Comparison of ENCODE assay signal across 2 cellular contexts in the genomic region with DNA sequence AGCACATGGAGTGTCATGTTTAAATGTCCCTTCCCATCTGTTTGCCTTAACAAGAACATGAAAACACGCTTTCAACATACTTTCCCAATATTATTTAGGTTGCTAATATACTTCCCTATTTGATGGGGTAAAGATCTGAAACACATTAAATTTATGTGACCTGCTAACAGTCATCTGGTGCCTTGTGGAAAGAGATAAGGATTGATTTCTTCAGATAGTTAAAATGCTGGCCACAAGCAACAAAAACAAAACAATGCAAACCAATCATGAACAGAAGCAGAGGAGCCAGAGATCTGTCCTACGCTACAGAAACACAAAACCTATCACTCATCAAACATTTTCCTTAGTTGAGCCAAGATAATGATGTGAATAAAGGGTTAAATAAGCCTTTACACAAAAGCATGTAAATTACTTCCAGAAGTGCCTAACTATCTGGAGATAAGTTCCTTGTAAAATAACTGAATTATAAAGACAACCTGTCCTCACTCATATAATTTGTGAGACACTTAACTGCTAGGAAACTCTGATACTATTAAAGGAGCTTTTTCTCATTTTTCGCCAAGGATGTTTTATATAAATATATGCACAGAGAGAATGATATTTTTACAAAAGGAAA.
TF ChIP-seq lines count a peak whose summit lies in the region.

No MANE protein-coding gene starts in this region.

TF ChIP-seq in HEK293, 187 proteins besides CTCF, POLR2A, EP300 and RAD21 (continued from another document and continues in another):
- TF ChIP-seq, protein P1, sequence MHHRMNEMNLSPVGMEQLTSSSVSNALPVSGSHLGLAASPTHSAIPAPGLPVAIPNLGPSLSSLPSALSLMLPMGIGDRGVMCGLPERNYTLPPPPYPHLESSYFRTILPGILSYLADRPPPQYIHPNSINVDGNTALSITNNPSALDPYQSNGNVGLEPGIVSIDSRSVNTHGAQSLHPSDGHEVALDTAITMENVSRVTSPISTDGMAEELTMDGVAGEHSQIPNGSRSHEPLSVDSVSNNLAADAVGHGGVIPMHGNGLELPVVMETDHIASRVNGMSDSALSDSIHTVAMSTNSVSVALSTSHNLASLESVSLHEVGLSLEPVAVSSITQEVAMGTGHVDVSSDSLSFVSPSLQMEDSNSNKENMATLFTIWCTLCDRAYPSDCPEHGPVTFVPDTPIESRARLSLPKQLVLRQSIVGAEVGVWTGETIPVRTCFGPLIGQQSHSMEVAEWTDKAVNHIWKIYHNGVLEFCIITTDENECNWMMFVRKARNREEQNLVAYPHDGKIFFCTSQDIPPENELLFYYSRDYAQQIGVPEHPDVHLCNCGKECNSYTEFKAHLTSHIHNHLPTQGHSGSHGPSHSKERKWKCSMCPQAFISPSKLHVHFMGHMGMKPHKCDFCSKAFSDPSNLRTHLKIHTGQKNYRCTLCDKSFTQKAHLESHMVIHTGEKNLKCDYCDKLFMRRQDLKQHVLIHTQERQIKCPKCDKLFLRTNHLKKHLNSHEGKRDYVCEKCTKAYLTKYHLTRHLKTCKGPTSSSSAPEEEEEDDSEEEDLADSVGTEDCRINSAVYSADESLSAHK (tag by site-specific recombination; IDR thresholded peaks at IDR 0.05): peak; percentile 76
- TF ChIP-seq, protein P2, sequence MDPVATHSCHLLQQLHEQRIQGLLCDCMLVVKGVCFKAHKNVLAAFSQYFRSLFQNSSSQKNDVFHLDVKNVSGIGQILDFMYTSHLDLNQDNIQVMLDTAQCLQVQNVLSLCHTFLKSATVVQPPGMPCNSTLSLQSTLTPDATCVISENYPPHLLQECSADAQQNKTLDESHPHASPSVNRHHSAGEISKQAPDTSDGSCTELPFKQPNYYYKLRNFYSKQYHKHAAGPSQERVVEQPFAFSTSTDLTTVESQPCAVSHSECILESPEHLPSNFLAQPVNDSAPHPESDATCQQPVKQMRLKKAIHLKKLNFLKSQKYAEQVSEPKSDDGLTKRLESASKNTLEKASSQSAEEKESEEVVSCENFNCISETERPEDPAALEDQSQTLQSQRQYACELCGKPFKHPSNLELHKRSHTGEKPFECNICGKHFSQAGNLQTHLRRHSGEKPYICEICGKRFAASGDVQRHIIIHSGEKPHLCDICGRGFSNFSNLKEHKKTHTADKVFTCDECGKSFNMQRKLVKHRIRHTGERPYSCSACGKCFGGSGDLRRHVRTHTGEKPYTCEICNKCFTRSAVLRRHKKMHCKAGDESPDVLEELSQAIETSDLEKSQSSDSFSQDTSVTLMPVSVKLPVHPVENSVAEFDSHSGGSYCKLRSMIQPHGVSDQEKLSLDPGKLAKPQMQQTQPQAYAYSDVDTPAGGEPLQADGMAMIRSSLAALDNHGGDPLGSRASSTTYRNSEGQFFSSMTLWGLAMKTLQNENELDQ (tag by site-specific recombination; IDR thresholded peaks at IDR 0.05; ENCODE audit: low read depth): no peak
- TF ChIP-seq EGR2 (tag by site-specific recombination; IDR thresholded peaks at IDR 0.05; ENCODE audit: low read depth) (no peak), KLF8 (tag by site-specific recombination; IDR thresholded peaks at IDR 0.05) (no peak), ZNF530 (tag by site-specific recombination; IDR thresholded peaks at IDR 0.05; ENCODE audit: low read depth) (no peak), SETDB1 (IDR thresholded peaks at IDR 0.05; ENCODE audit: insufficient read length, low read length) (no peak), ZNF843 (tag by site-specific recombination; IDR thresholded peaks at IDR 0.05) (peak; percentile 92), ZNF169 (tag by site-specific recombination; IDR thresholded peaks at IDR 0.05) (no peak), ZFP37 (tag by site-specific recombination; IDR thresholded peaks at IDR 0.05) (no peak), FEZF1 (tag by site-specific recombination; IDR thresholded peaks at IDR 0.05) (peak; percentile 96), ZNF184 (tag by site-specific recombination; IDR thresholded peaks at IDR 0.05) (no peak), ZFP41 (tag by site-specific recombination; IDR thresholded peaks at IDR 0.05; ENCODE audit: borderline replicate concordance) (no peak), IKZF3 (tag by site-specific recombination; IDR thresholded peaks at IDR 0.05) (peak; percentile 52; the same call in 1 of the 2 replicates), TCF7L2 (IDR thresholded peaks at IDR 0.05; ENCODE audit: borderline replicate concordance, low read depth, low read length) (no peak), ZNF792 (tag by site-specific recombination; IDR thresholded peaks at IDR 0.05) (no peak), ZNF629 (tag by site-specific recombination; IDR thresholded peaks at IDR 0.05) (0 out of 2 replicates have a peak, but pooled peaks have one; percentile 17), ZNF768 (tag by site-specific recombination; IDR thresholded peaks at IDR 0.05) (no peak), OVOL3 (tag by site-specific recombination; IDR thresholded peaks at IDR 0.05) (0 out of 2 replicates have a peak, but pooled peaks have one; percentile 61), ZXDB (tag by site-specific recombination; IDR thresholded peaks at IDR 0.05) (peak; percentile 72), ZNF214 (tag by site-specific recombination; IDR thresholded peaks at IDR 0.05; ENCODE audit: borderline replicate concordance) (no peak)
- TF ChIP-seq, protein P3, sequence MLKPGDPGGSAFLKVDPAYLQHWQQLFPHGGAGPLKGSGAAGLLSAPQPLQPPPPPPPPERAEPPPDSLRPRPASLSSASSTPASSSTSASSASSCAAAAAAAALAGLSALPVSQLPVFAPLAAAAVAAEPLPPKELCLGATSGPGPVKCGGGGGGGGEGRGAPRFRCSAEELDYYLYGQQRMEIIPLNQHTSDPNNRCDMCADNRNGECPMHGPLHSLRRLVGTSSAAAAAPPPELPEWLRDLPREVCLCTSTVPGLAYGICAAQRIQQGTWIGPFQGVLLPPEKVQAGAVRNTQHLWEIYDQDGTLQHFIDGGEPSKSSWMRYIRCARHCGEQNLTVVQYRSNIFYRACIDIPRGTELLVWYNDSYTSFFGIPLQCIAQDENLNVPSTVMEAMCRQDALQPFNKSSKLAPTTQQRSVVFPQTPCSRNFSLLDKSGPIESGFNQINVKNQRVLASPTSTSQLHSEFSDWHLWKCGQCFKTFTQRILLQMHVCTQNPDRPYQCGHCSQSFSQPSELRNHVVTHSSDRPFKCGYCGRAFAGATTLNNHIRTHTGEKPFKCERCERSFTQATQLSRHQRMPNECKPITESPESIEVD (tag by site-specific recombination; IDR thresholded peaks at IDR 0.05): peak; percentile 97
- TF ChIP-seq, protein P4, sequence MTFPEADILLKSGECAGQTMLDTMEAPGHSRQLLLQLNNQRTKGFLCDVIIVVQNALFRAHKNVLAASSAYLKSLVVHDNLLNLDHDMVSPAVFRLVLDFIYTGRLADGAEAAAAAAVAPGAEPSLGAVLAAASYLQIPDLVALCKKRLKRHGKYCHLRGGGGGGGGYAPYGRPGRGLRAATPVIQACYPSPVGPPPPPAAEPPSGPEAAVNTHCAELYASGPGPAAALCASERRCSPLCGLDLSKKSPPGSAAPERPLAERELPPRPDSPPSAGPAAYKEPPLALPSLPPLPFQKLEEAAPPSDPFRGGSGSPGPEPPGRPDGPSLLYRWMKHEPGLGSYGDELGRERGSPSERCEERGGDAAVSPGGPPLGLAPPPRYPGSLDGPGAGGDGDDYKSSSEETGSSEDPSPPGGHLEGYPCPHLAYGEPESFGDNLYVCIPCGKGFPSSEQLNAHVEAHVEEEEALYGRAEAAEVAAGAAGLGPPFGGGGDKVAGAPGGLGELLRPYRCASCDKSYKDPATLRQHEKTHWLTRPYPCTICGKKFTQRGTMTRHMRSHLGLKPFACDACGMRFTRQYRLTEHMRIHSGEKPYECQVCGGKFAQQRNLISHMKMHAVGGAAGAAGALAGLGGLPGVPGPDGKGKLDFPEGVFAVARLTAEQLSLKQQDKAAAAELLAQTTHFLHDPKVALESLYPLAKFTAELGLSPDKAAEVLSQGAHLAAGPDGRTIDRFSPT (tag by site-specific recombination; IDR thresholded peaks at IDR 0.05): no peak

TF ChIP-seq in SK-N-SH treated with all-trans-retinoic acid at 6 μM for 48 hours, 23 proteins besides CTCF, POLR2A, EP300 and RAD21 (continued from another document):
- TF ChIP-seq, protein P5, sequence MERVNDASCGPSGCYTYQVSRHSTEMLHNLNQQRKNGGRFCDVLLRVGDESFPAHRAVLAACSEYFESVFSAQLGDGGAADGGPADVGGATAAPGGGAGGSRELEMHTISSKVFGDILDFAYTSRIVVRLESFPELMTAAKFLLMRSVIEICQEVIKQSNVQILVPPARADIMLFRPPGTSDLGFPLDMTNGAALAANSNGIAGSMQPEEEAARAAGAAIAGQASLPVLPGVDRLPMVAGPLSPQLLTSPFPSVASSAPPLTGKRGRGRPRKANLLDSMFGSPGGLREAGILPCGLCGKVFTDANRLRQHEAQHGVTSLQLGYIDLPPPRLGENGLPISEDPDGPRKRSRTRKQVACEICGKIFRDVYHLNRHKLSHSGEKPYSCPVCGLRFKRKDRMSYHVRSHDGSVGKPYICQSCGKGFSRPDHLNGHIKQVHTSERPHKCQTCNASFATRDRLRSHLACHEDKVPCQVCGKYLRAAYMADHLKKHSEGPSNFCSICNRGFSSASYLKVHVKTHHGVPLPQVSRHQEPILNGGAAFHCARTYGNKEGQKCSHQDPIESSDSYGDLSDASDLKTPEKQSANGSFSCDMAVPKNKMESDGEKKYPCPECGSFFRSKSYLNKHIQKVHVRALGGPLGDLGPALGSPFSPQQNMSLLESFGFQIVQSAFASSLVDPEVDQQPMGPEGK (CRISPR knock-in tag; IDR thresholded peaks at IDR 0.05; ENCODE audit: borderline replicate concordance): no peak
- TF ChIP-seq TCF4 (CRISPR knock-in tag; IDR thresholded peaks at IDR 0.05; ENCODE audit: borderline replicate concordance) (peak; percentile 86; the same call in 1 of the 2 replicates), CSDC2 (CRISPR knock-in tag; IDR thresholded peaks at IDR 0.05) (no peak), ZFP30 (CRISPR knock-in tag; IDR thresholded peaks at IDR 0.05) (no peak), ZFP3 (CRISPR knock-in tag; IDR thresholded peaks at IDR 0.05) (no peak), ZC3H10 (CRISPR knock-in tag; IDR thresholded peaks at IDR 0.05) (no peak), ESRRG (CRISPR knock-in tag; IDR thresholded peaks at IDR 0.05) (0 out of 2 replicates have a peak, but pooled peaks have one; percentile 40), SNAI2 (CRISPR knock-in tag; IDR thresholded peaks at IDR 0.05) (no peak), RARB (CRISPR knock-in tag; IDR thresholded peaks at IDR 0.05) (no peak), ZNF8 (CRISPR knock-in tag; IDR thresholded peaks at IDR 0.05) (no peak), ZNF70 (CRISPR knock-in tag; IDR thresholded peaks at IDR 0.05) (no peak), ZNF565 (CRISPR knock-in tag; conservative IDR thresholded peaks at IDR 0.05; ENCODE audit: low read depth) (no peak), PPARA (CRISPR knock-in tag; IDR thresholded peaks at IDR 0.05; ENCODE audit: borderline replicate concordance) (no peak)
- TF ChIP-seq, protein P6, sequence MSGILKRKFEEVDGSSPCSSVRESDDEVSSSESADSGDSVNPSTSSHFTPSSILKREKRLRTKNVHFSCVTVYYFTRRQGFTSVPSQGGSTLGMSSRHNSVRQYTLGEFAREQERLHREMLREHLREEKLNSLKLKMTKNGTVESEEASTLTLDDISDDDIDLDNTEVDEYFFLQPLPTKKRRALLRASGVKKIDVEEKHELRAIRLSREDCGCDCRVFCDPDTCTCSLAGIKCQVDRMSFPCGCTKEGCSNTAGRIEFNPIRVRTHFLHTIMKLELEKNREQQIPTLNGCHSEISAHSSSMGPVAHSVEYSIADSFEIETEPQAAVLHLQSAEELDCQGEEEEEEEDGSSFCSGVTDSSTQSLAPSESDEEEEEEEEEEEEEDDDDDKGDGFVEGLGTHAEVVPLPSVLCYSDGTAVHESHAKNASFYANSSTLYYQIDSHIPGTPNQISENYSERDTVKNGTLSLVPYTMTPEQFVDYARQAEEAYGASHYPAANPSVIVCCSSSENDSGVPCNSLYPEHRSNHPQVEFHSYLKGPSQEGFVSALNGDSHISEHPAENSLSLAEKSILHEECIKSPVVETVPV (CRISPR knock-in tag; IDR thresholded peaks at IDR 0.05): no peak
- TF ChIP-seq, protein P7, sequence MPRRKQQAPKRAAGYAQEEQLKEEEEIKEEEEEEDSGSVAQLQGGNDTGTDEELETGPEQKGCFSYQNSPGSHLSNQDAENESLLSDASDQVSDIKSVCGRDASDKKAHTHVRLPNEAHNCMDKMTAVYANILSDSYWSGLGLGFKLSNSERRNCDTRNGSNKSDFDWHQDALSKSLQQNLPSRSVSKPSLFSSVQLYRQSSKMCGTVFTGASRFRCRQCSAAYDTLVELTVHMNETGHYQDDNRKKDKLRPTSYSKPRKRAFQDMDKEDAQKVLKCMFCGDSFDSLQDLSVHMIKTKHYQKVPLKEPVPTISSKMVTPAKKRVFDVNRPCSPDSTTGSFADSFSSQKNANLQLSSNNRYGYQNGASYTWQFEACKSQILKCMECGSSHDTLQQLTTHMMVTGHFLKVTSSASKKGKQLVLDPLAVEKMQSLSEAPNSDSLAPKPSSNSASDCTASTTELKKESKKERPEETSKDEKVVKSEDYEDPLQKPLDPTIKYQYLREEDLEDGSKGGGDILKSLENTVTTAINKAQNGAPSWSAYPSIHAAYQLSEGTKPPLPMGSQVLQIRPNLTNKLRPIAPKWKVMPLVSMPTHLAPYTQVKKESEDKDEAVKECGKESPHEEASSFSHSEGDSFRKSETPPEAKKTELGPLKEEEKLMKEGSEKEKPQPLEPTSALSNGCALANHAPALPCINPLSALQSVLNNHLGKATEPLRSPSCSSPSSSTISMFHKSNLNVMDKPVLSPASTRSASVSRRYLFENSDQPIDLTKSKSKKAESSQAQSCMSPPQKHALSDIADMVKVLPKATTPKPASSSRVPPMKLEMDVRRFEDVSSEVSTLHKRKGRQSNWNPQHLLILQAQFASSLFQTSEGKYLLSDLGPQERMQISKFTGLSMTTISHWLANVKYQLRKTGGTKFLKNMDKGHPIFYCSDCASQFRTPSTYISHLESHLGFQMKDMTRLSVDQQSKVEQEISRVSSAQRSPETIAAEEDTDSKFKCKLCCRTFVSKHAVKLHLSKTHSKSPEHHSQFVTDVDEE (CRISPR knock-in tag; IDR thresholded peaks at IDR 0.05): peak; percentile 86; the same call in 1 of the 2 replicates
TF ChIP-seq in SK-N-SH treated with all-trans-retinoic acid at 6 μM for 48 hours: peak in this region for 5.
